In genomic region chr13:32272021-32272695, GRCh38 we compare ENCODE assay signal across 34 cellular contexts. TPM values are rescaled to one million over a fixed set of nuclear protein-coding genes. Genes with fewer than 3 reads are reported as not detected.
DNase-seq lines count a peak whose midpoint lies in the region; ATAC-seq and TF ChIP-seq lines count a peak whose summit lies in the region.
"Had no signal": no experiment of that assay in that cellular context is flagged by ENCODE, and none has a peak within 500 bp of the region (broad histone marks: within the 10 kb centered on the region; RNA-seq: fewer than 3 reads in every experiment).

No MANE protein-coding gene starts in this region.

- WGBS in suprapubic skin: 86% methylated on average over 4 of the region's 4 CpGs

- no peak for TF ChIP-seq POLR2A in suprapubic skin (IDR thresholded peaks at IDR 0.05)

- H3K27me3 ChIP-seq in PC-3 (ENCODE audit: low read length) (no peaks in the 10 kb centered on the region), suprapubic skin (no peaks in the 10 kb centered on the region)
- H3K27me3 ChIP-seq: BLaER1 treated with 17β-estradiol and CSF1 and Interleukin-3, amounts not matched to agents 10 nM and 100 nM; dorsolateral prefrontal cortex; SJSA1; tibial artery had no signal

- no peaks in the 10 kb centered on the region for H3K36me3 ChIP-seq in PC-3 (ENCODE audit: low read depth, low read length)
- peaks cover 32% of the 10 kb centered on the region for H3K36me3 ChIP-seq in suprapubic skin
- H3K36me3 ChIP-seq: BLaER1 treated with 17β-estradiol and CSF1 and Interleukin-3, amounts not matched to agents 10 nM and 100 nM; SJSA1 had no signal

- no peaks in the 10 kb centered on the region for H4K20me1 ChIP-seq in PC-3 (ENCODE audit: low read length)
- H4K20me1 ChIP-seq: BLaER1 treated with 17β-estradiol and CSF1 and Interleukin-3, amounts not matched to agents 10 nM and 100 nM had no signal

- intact Hi-C loops in activated naive CD4-positive, alpha-beta T cell treated with anti-CD3 and anti-CD28 coated beads for 36 hours (cut with micrococcal nuclease): loop anchor here (1.0 kb wide), 1 partner anchor 29 kb away; no protein-coding TSS in a partner anchor
- intact Hi-C loops in PC-3 (cut with micrococcal nuclease): no loop called here

- H3K9me2 ChIP-seq in PC-3 (replicated peaks; ENCODE audit: low read length): no peaks in the 10 kb centered on the region

- H2AFZ ChIP-seq in PC-3 (ENCODE audit: low read length): no peak overlapping the region
- H2AFZ ChIP-seq: GM23338 had no signal

- no peaks in the 10 kb centered on the region for H3F3A ChIP-seq in PC-3 (ENCODE audit: low read length, unreplicated experiment)

- H3K4me1 ChIP-seq in PC-3 (ENCODE audit: insufficient read depth, low read length) (no peaks in the 10 kb centered on the region), suprapubic skin (no peaks in the 10 kb centered on the region)
- H3K4me1 ChIP-seq: Caco-2, tibial artery had no signal

- H3K4me3 ChIP-seq in PC-3 (ENCODE audit: low read length): no peak overlapping the region
- no peak overlapping the region for H3K4me3 ChIP-seq in choroid plexus epithelial cell (ENCODE audit: low read depth, low read length)
- H3K4me3 ChIP-seq in suprapubic skin: no peak overlapping the region
- H3K4me3 ChIP-seq: BLaER1 treated with 17β-estradiol and CSF1 and Interleukin-3, amounts not matched to agents 10 nM and 100 nM; dorsolateral prefrontal cortex; GM23338; SJSA1; tibial artery had no signal

- H3K4me1 Mint-ChIP-seq in activated naive CD4-positive, alpha-beta T cell treated with anti-CD3 and anti-CD28 coated beads for 36 hours (ENCODE audit: low read depth): peaks cover 5% of the 10 kb centered on the region
- peaks cover 35% of the 10 kb centered on the region for H3K4me1 Mint-ChIP-seq in nephron progenitor cell
- H3K4me1 Mint-ChIP-seq: mesothelial cell of epicardium; naive thymus-derived CD4-positive, alpha-beta T cell had no signal

- H3K9ac ChIP-seq in PC-3 (ENCODE audit: low read length): no peak overlapping the region
- H3K9ac ChIP-seq: BLaER1 treated with 17β-estradiol and CSF1 and Interleukin-3, amounts not matched to agents 10 nM and 100 nM; KMS-11 had no signal

- peaks cover 0 to 4% of the 10 kb centered on the region in 2 donors for H3K9me3 Mint-ChIP-seq in activated naive CD4-positive, alpha-beta T cell treated with anti-CD3 and anti-CD28 coated beads, Interleukin-2, amount 50 U/mL, for 72 hours
- no peaks in the 10 kb centered on the region for H3K9me3 Mint-ChIP-seq in activated naive CD4-positive, alpha-beta T cell treated with anti-CD3 and anti-CD28 coated beads for 36 hours
- H3K9me3 Mint-ChIP-seq in nephron progenitor cell: peaks cover 6% of the 10 kb centered on the region
- H3K9me3 Mint-ChIP-seq: GM23338; mesothelial cell of epicardium; naive thymus-derived CD4-positive, alpha-beta T cell had no signal

- peak; percentile 41 to 86 for ATAC-seq in activated naive CD4-positive, alpha-beta T cell treated with anti-CD3 and anti-CD28 coated beads, Interleukin-2, amount 50 U/mL, for 72 hours
- ATAC-seq in PC-3 (no peak), GM18519 (IDR thresholded peaks at IDR 0.05; ENCODE audit: low FRiP score, unreplicated experiment) (no peak)
- ATAC-seq: GM23338; left colon; naive thymus-derived CD4-positive, alpha-beta T cell; Panc1 had no signal

- TF ChIP-seq EP300 in suprapubic skin (IDR thresholded peaks at IDR 0.05): no peak

- no peak overlapping the region for H3K27ac ChIP-seq in PC-3 (ENCODE audit: low read length)
- H3K27ac ChIP-seq in suprapubic skin: no peak overlapping the region
- H3K27ac ChIP-seq: BLaER1 treated with 17β-estradiol and CSF1 and Interleukin-3, amounts not matched to agents 10 nM and 100 nM; KMS-11; SJSA1; tibial artery had no signal

- no peak for TF ChIP-seq CTCF in PC-3 (conservative IDR thresholded peaks at IDR 0.05; ENCODE audit: low read depth, low read length)
- TF ChIP-seq CTCF in choroid plexus epithelial cell (conservative IDR thresholded peaks at IDR 0.05; ENCODE audit: low read depth, low read length): no peak
- TF ChIP-seq CTCF in nephron progenitor cell (IDR thresholded peaks at IDR 0.05): no peak
- TF ChIP-seq CTCF in suprapubic skin (IDR thresholded peaks at IDR 0.05): no peak

- DNase-seq in activated naive CD4-positive, alpha-beta T cell treated with anti-CD3 and anti-CD28 coated beads, Interleukin-2, amount 50 U/mL, for 72 hours (ENCODE audit: low spot score in 2 of 2): no peak
- DNase-seq in activated naive CD4-positive, alpha-beta T cell treated with anti-CD3 and anti-CD28 coated beads for 36 hours: no peak
- DNase-seq in PC-3 (no peak), choroid plexus epithelial cell (ENCODE audit: low read depth) (peak; percentile 33), nephron progenitor cell (no peak), suprapubic skin (ENCODE audit: low spot score in 2 of 2) (no peak), pons (ENCODE audit: low spot score) (no peak)
- DNase-seq: activated CD4-positive, CD25-positive, alpha-beta regulatory T cell treated with anti-CD3 and anti-CD28 coated beads, Interleukin-2, amount 50 U/mL, for 72 hours; activated CD8-positive, alpha-beta memory T cell treated with anti-CD3 and anti-CD28 coated beads, Interleukin-2, amount 50 U/mL, for 48 hours; activated naive CD4-positive, alpha-beta T cell treated with Interleukin-2 at 50 U/mL for 16 hours; aorta; Caco-2; caudate nucleus; DMS79; dorsolateral prefrontal cortex; GF-D8; left colon; MV-4-11; naive thymus-derived CD4-positive, alpha-beta T cell; NCI-H1694; NCI-H2171; NCI-H524 treated with DMSO at 0.1 percent for 48 hours; right cardiac atrium; T-helper 1 cell; tibial artery had no signal

- H3K9me3 ChIP-seq in PC-3 (ENCODE audit: low read length) (no peaks in the 10 kb centered on the region), suprapubic skin (no peaks in the 10 kb centered on the region)
- H3K9me3 ChIP-seq: BLaER1 treated with 17β-estradiol and CSF1 and Interleukin-3, amounts not matched to agents 10 nM and 100 nM; Caco-2; SJSA1; tibial artery had no signal

- no peaks in the 10 kb centered on the region for H3K27me3 Mint-ChIP-seq in activated naive CD4-positive, alpha-beta T cell treated with anti-CD3 and anti-CD28 coated beads for 36 hours (ENCODE audit: low read depth)
- no peaks in the 10 kb centered on the region for H3K27me3 Mint-ChIP-seq in nephron progenitor cell (ENCODE audit: low read depth, poor library complexity)
- H3K27me3 Mint-ChIP-seq: naive thymus-derived CD4-positive, alpha-beta T cell; stimulated activated naive CD8-positive, alpha-beta T cell treated with anti-CD3 and anti-CD28 coated beads, Interleukin-15, Interleukin-2, amounts not matched to agents 100 ng/mL and 50 ng/mL, for 24 hours had no signal

- peak overlapping the region; percentile 6; the same call in 1 of the 2 replicates for H3K4me2 ChIP-seq in PC-3 (ENCODE audit: low read length)
- H3K4me2 ChIP-seq: BLaER1 treated with 17β-estradiol and CSF1 and Interleukin-3, amounts not matched to agents 10 nM and 100 nM; GM23338; KMS-11 had no signal

- peak overlapping the region; percentile 28 to 93 for H3K27ac Mint-ChIP-seq in activated naive CD4-positive, alpha-beta T cell treated with anti-CD3 and anti-CD28 coated beads, Interleukin-2, amount 50 U/mL, for 72 hours
- no peak overlapping the region for H3K27ac Mint-ChIP-seq in activated naive CD4-positive, alpha-beta T cell treated with anti-CD3 and anti-CD28 coated beads for 36 hours
- H3K27ac Mint-ChIP-seq in nephron progenitor cell: peak overlapping the region; percentile 7
- H3K27ac Mint-ChIP-seq: GM23338; mesothelial cell of epicardium; naive thymus-derived CD4-positive, alpha-beta T cell; stimulated activated naive CD8-positive, alpha-beta T cell treated with anti-CD3 and anti-CD28 coated beads, Interleukin-15, Interleukin-2, amounts not matched to agents 100 ng/mL and 50 ng/mL, for 24 hours had no signal

- H3K4me3 Mint-ChIP-seq in activated naive CD4-positive, alpha-beta T cell treated with anti-CD3 and anti-CD28 coated beads for 36 hours: no peak overlapping the region
- no peak overlapping the region for H3K4me3 Mint-ChIP-seq in nephron progenitor cell
- H3K4me3 Mint-ChIP-seq: GM23338; mesothelial cell of epicardium; naive thymus-derived CD4-positive, alpha-beta T cell; stimulated activated naive CD8-positive, alpha-beta T cell treated with anti-CD3 and anti-CD28 coated beads, Interleukin-15, Interleukin-2, amounts not matched to agents 100 ng/mL and 50 ng/mL, for 24 hours had no signal

- POLR2A ChIA-PET in PC-3 (lab: Charles Lee; ENCODE audit: unreplicated experiment): no interaction called here

- H3K36me3 Mint-ChIP-seq in activated naive CD4-positive, alpha-beta T cell treated with anti-CD3 and anti-CD28 coated beads, Interleukin-2, amount 50 U/mL, for 72 hours: peaks cover 0 to 5% of the 10 kb centered on the region in 2 donors
- peaks cover 5% of the 10 kb centered on the region for H3K36me3 Mint-ChIP-seq in activated naive CD4-positive, alpha-beta T cell treated with anti-CD3 and anti-CD28 coated beads for 36 hours (ENCODE audit: low read depth)
- peaks cover 5% of the 10 kb centered on the region for H3K36me3 Mint-ChIP-seq in nephron progenitor cell (ENCODE audit: low read depth)

- BruUV-seq in PC-3 (replicated peaks; lab: Mats Ljungman, UMichigan): no TSS peak

- no peaks in the 10 kb centered on the region for H3K79me2 ChIP-seq in PC-3 (ENCODE audit: low read length)

- CTCF ChIA-PET in activated naive CD4-positive, alpha-beta T cell treated with anti-CD3 and anti-CD28 coated beads for 36 hours (lab: Charles Lee): interaction anchor here (0.7 kb wide), 1 partner anchor 107 kb away, joined by 3 read pairs; no protein-coding TSS in a partner anchor
- CTCF ChIA-PET in PC-3 (lab: Charles Lee): no interaction called here

RNA-seq across cellular contexts. Expression of gene ZAR1L, which starts 43.0 kb away (rescaled TPM):
- total RNA-seq in activated naive CD4-positive, alpha-beta T cell treated with anti-CD3 and anti-CD28 coated beads, Interleukin-2, amount 50 U/mL, for 72 hours: not detected
- not detected for total RNA-seq in activated naive CD4-positive, alpha-beta T cell treated with anti-CD3 and anti-CD28 coated beads for 36 hours
- not detected in 2 replicates for total RNA-seq in PC-3 (2014; rRNA removed)
- not detected for total RNA-seq in suprapubic skin
- total RNA-seq: aorta; Caco-2; left colon; mesothelial cell of epicardium; naive thymus-derived CD4-positive, alpha-beta T cell; omental fat pad; right cardiac atrium had no signal

RNA-seq across cellular contexts. Expression of gene BRCA2, which starts 43.1 kb away (rescaled TPM):
- total RNA-seq in activated naive CD4-positive, alpha-beta T cell treated with anti-CD3 and anti-CD28 coated beads, Interleukin-2, amount 50 U/mL, for 72 hours: 10 to 100 TPM; 30.8 to 36.1 TPM
- total RNA-seq in activated naive CD4-positive, alpha-beta T cell treated with anti-CD3 and anti-CD28 coated beads for 36 hours: 10 to 100 TPM; 17.3 to 21.3 TPM
- total RNA-seq in PC-3 (2014; rRNA removed): 9.1 and 16.8 TPM in 2 replicates
- total RNA-seq in suprapubic skin: 1 to 10 TPM; 1.5 to 5.6 (median 2.0) TPM

Comparison
In these comparisons a context has a peak if more than half of its experiments do, and no peak if none do; other contexts are left out.
1. ATAC-seq: peak in activated naive CD4-positive, alpha-beta T cell treated with anti-CD3 and anti-CD28 coated beads, Interleukin-2, amount 50 U/mL, for 72 hours (2 of 2); none in PC-3 (single experiment) and GM18519 (single experiment).